21 cellular contexts compared by ENCODE assay signal in the genomic region with DNA sequence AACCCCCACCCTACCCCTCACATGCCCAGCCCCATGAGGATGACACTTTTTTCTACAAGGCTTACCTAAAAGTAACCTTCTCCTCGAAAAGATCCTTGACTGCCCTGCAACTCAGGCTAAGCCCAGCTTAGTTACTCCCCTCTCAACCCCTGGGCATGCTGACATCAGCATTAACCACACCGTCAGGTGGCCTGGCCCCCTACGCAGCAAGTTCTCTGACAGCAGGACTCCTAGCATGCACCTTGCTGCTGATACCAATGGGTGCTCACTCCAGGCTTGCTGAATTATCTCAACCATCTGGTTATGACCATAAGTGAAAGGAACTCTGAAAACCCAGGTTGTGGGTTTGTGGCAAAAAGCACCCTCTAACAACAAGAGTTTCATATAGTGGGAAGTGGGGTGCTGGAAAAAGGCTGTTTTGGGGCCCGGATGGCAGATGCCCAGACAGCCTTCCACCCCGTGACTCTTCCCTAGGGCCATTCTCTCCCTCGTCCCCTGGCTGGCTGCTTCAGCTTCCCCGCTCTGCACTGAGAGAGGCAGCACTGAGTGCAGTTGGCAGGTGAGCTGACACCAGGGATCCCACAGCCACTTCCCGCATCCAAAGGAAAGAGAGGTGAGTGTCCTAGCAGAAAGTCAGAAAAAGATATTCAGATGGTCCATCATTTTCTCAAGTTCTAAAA.
"Had no signal": no experiment of that assay in that cellular context is flagged by ENCODE, and none has a peak within 500 bp of the region (broad histone marks: within the 10 kb centered on the region; RNA-seq: fewer than 3 reads in every experiment).

No MANE protein-coding gene starts in this region.

- H3K4me1 ChIP-seq: psoas muscle, suprapubic skin, upper lobe of right lung had no signal

- H3K27me3 ChIP-seq: dorsolateral prefrontal cortex, esophagus squamous epithelium, gastroesophageal sphincter, suprapubic skin, tibial artery, upper lobe of right lung, vagina had no signal

- H3K9me3 ChIP-seq: esophagus squamous epithelium, gastroesophageal sphincter, psoas muscle, suprapubic skin, tibial artery, upper lobe of right lung, vagina had no signal

- H3K27ac ChIP-seq: dorsolateral prefrontal cortex, epithelial cell of prostate, esophagus squamous epithelium, gastroesophageal sphincter, psoas muscle, suprapubic skin, tibial artery, upper lobe of right lung, vagina had no signal

- H3K4me3 ChIP-seq: dorsolateral prefrontal cortex, esophagus squamous epithelium, gastroesophageal sphincter, psoas muscle, suprapubic skin, tibial artery, upper lobe of right lung, vagina had no signal

- DNase-seq: cortex of kidney; dorsolateral prefrontal cortex; effector CD8-positive, alpha-beta T cell; esophagus squamous epithelium; foreskin fibroblast; glutamatergic neuron; islet precursor cell; mammary epithelial cell; naive thymus-derived CD4-positive, alpha-beta T cell; nephron progenitor cell; psoas muscle; small intestine; stimulated activated CD4-positive, alpha-beta T cell treated with anti-CD3 and anti-CD28 coated beads, Interleukin-12 subunit alpha, Interleukin-12 subunit beta, amount 100 ng/mL, for 4 hours; stimulated activated naive CD4-positive, alpha-beta T cell; tibial artery; upper lobe of right lung had no signal

- H3K36me3 ChIP-seq: esophagus squamous epithelium, gastroesophageal sphincter, suprapubic skin, upper lobe of right lung, vagina had no signal

- ATAC-seq: gastroesophageal sphincter; left lobe of liver; naive thymus-derived CD4-positive, alpha-beta T cell; psoas muscle; upper lobe of right lung had no signal

- FAIRE-seq: small intestine had no signal
